In the genomic region with DNA sequence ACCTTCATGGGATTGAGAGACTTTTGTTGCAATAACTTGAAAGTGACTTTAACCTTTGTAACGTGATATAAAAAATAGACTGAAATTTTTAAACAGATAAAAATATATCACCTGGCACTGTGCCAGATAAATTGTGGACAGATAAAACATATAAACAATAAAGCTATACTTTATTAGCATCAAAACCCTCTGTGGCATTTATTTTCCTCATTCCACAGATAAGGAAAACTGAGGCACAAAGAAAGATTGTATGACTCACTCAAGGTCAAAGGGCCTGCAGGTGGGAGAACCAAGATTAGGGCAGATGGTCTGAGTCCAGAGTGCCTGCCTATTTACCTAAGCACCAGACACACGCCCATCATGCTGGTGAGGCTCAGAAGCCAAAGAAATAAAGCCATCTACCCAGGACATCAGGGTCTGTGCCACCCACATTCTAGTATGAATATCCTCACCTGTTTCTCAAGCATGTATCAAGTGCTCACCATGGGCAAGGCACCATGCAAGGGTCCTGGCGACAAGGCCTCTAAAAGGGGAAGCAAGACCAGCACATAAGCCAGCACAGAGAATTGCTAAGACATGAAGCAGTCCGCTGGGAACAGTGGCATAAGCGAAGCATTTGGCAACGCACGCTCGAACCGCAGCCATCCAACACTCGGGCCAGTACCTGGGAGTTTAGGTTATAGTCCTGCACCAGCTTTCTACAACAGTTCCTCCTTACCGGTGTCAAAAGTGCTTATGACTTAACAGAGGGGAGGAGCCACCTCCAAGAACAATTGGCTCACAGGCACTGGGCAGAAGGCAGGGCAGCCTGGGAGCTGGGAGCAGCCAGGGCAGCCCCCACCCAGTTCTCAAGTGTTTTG, we compare ENCODE assay signal across 1 cellular context.
TF ChIP-seq lines count a peak whose summit lies in the region.

No MANE protein-coding gene starts in this region.

TF ChIP-seq in K562, 482 proteins besides CTCF, POLR2A, EP300 and RAD21 (continued from another document and continues in another):
- TF ChIP-seq, protein P1, sequence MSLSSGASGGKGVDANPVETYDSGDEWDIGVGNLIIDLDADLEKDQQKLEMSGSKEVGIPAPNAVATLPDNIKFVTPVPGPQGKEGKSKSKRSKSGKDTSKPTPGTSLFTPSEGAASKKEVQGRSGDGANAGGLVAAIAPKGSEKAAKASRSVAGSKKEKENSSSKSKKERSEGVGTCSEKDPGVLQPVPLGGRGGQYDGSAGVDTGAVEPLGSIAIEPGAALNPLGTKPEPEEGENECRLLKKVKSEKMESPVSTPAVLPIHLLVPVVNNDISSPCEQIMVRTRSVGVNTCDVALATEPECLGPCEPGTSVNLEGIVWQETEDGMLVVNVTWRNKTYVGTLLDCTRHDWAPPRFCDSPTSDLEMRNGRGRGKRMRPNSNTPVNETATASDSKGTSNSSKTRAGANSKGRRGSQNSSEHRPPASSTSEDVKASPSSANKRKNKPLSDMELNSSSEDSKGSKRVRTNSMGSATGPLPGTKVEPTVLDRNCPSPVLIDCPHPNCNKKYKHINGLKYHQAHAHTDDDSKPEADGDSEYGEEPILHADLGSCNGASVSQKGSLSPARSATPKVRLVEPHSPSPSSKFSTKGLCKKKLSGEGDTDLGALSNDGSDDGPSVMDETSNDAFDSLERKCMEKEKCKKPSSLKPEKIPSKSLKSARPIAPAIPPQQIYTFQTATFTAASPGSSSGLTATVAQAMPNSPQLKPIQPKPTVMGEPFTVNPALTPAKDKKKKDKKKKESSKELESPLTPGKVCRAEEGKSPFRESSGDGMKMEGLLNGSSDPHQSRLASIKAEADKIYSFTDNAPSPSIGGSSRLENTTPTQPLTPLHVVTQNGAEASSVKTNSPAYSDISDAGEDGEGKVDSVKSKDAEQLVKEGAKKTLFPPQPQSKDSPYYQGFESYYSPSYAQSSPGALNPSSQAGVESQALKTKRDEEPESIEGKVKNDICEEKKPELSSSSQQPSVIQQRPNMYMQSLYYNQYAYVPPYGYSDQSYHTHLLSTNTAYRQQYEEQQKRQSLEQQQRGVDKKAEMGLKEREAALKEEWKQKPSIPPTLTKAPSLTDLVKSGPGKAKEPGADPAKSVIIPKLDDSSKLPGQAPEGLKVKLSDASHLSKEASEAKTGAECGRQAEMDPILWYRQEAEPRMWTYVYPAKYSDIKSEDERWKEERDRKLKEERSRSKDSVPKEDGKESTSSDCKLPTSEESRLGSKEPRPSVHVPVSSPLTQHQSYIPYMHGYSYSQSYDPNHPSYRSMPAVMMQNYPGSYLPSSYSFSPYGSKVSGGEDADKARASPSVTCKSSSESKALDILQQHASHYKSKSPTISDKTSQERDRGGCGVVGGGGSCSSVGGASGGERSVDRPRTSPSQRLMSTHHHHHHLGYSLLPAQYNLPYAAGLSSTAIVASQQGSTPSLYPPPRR (CRISPR knock-in tag; IDR thresholded peaks at IDR 0.05; ENCODE audit: borderline replicate concordance), result no peak
- TF ChIP-seq, protein P2, sequence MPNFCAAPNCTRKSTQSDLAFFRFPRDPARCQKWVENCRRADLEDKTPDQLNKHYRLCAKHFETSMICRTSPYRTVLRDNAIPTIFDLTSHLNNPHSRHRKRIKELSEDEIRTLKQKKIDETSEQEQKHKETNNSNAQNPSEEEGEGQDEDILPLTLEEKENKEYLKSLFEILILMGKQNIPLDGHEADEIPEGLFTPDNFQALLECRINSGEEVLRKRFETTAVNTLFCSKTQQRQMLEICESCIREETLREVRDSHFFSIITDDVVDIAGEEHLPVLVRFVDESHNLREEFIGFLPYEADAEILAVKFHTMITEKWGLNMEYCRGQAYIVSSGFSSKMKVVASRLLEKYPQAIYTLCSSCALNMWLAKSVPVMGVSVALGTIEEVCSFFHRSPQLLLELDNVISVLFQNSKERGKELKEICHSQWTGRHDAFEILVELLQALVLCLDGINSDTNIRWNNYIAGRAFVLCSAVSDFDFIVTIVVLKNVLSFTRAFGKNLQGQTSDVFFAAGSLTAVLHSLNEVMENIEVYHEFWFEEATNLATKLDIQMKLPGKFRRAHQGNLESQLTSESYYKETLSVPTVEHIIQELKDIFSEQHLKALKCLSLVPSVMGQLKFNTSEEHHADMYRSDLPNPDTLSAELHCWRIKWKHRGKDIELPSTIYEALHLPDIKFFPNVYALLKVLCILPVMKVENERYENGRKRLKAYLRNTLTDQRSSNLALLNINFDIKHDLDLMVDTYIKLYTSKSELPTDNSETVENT (CRISPR knock-in tag; IDR thresholded peaks at IDR 0.05), result no peak
- TF ChIP-seq, protein P3, sequence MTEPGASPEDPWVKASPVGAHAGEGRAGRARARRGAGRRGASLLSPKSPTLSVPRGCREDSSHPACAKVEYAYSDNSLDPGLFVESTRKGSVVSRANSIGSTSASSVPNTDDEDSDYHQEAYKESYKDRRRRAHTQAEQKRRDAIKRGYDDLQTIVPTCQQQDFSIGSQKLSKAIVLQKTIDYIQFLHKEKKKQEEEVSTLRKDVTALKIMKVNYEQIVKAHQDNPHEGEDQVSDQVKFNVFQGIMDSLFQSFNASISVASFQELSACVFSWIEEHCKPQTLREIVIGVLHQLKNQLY (CRISPR knock-in tag; conservative IDR thresholded peaks at IDR 0.05), result no peak
- no peak for TF ChIP-seq YY1 (IDR thresholded peaks at IDR 0.05; ENCODE audit: borderline replicate concordance in 1 of 3, control insufficient read depth in 1 of 3, extremely low read depth in 1 of 3, insufficient read depth in 3 of 3, insufficient read length in 1 of 3, insufficient replicate concordance in 2 of 3, low read depth in 1 of 3, low read length in 2 of 3)
- TF ChIP-seq, protein P4, sequence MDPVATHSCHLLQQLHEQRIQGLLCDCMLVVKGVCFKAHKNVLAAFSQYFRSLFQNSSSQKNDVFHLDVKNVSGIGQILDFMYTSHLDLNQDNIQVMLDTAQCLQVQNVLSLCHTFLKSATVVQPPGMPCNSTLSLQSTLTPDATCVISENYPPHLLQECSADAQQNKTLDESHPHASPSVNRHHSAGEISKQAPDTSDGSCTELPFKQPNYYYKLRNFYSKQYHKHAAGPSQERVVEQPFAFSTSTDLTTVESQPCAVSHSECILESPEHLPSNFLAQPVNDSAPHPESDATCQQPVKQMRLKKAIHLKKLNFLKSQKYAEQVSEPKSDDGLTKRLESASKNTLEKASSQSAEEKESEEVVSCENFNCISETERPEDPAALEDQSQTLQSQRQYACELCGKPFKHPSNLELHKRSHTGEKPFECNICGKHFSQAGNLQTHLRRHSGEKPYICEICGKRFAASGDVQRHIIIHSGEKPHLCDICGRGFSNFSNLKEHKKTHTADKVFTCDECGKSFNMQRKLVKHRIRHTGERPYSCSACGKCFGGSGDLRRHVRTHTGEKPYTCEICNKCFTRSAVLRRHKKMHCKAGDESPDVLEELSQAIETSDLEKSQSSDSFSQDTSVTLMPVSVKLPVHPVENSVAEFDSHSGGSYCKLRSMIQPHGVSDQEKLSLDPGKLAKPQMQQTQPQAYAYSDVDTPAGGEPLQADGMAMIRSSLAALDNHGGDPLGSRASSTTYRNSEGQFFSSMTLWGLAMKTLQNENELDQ (CRISPR knock-in tag; IDR thresholded peaks at IDR 0.05; ENCODE audit: borderline replicate concordance), result no peak
- no peak for TF ChIP-seq ZNF174 (CRISPR knock-in tag; IDR thresholded peaks at IDR 0.05)
- TF ChIP-seq, protein P5, sequence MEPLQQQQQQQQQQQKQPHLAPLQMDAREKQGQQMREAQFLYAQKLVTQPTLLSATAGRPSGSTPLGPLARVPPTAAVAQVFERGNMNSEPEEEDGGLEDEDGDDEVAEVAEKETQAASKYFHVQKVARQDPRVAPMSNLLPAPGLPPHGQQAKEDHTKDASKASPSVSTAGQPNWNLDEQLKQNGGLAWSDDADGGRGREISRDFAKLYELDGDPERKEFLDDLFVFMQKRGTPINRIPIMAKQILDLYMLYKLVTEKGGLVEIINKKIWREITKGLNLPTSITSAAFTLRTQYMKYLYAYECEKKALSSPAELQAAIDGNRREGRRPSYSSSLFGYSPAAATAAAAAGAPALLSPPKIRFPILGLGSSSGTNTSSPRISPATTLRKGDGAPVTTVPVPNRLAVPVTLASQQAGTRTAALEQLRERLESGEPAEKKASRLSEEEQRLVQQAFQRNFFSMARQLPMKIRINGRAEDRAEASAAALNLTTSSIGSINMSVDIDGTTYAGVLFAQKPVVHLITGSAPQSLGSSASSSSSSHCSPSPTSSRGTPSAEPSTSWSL (CRISPR knock-in tag; IDR thresholded peaks at IDR 0.05; ENCODE audit: borderline replicate concordance), result no peak
- TF ChIP-seq, protein P6, sequence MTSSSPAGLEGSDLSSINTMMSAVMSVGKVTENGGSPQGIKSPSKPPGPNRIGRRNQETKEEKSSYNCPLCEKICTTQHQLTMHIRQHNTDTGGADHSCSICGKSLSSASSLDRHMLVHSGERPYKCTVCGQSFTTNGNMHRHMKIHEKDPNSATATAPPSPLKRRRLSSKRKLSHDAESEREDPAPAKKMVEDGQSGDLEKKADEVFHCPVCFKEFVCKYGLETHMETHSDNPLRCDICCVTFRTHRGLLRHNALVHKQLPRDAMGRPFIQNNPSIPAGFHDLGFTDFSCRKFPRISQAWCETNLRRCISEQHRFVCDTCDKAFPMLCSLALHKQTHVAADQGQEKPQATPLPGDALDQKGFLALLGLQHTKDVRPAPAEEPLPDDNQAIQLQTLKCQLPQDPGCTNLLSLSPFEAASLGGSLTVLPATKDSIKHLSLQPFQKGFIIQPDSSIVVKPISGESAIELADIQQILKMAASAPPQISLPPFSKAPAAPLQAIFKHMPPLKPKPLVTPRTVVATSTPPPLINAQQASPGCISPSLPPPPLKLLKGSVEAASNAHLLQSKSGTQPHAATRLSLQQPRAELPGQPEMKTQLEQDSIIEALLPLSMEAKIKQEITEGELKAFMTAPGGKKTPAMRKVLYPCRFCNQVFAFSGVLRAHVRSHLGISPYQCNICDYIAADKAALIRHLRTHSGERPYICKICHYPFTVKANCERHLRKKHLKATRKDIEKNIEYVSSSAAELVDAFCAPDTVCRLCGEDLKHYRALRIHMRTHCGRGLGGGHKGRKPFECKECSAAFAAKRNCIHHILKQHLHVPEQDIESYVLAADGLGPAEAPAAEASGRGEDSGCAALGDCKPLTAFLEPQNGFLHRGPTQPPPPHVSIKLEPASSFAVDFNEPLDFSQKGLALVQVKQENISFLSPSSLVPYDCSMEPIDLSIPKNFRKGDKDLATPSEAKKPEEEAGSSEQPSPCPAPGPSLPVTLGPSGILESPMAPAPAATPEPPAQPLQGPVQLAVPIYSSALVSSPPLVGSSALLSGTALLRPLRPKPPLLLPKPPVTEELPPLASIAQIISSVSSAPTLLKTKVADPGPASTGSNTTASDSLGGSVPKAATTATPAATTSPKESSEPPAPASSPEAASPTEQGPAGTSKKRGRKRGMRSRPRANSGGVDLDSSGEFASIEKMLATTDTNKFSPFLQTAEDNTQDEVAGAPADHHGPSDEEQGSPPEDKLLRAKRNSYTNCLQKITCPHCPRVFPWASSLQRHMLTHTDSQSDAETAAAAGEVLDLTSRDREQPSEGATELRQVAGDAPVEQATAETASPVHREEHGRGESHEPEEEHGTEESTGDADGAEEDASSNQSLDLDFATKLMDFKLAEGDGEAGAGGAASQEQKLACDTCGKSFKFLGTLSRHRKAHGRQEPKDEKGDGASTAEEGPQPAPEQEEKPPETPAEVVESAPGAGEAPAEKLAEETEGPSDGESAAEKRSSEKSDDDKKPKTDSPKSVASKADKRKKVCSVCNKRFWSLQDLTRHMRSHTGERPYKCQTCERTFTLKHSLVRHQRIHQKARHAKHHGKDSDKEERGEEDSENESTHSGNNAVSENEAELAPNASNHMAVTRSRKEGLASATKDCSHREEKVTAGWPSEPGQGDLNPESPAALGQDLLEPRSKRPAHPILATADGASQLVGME (CRISPR knock-in tag; IDR thresholded peaks at IDR 0.05), result no peak
- no peak for TF ChIP-seq ZFP36 (IDR thresholded peaks at IDR 0.05; ENCODE audit: low read depth, low read length, partially characterized antibody)
- TF ChIP-seq KHSRP (IDR thresholded peaks at IDR 0.05), result no peak
- TF ChIP-seq, protein P7, sequence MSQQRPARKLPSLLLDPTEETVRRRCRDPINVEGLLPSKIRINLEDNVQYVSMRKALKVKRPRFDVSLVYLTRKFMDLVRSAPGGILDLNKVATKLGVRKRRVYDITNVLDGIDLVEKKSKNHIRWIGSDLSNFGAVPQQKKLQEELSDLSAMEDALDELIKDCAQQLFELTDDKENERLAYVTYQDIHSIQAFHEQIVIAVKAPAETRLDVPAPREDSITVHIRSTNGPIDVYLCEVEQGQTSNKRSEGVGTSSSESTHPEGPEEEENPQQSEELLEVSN (IDR thresholded peaks at IDR 0.05; ENCODE audit: borderline replicate concordance in 1 of 2, extremely low read depth in 1 of 2, insufficient read depth in 1 of 2, insufficient read length in 1 of 2, low read depth in 1 of 2, low read length in 1 of 2, poor library complexity in 1 of 2, severe bottlenecking in 1 of 2), result no peak
- TF ChIP-seq PHB (CRISPR knock-in tag; IDR thresholded peaks at IDR 0.05), result no peak
- TF ChIP-seq MCM3 (IDR thresholded peaks at IDR 0.05), result no peak
- peak; percentile 41; the same call in 1 of the 2 replicates for TF ChIP-seq STAT5A (IDR thresholded peaks at IDR 0.05; ENCODE audit: borderline replicate concordance, low read length)
- TF ChIP-seq ZEB2 (IDR thresholded peaks at IDR 0.05), result peak; percentile 72; the same call in 1 of the 2 replicates
- TF ChIP-seq ZFP1 (CRISPR knock-in tag; IDR thresholded peaks at IDR 0.05), result no peak
- TF ChIP-seq ZSCAN32 (CRISPR knock-in tag; IDR thresholded peaks at IDR 0.05), result no peak
- no peak for TF ChIP-seq PML (IDR thresholded peaks at IDR 0.05; ENCODE audit: low read length)
- TF ChIP-seq SMC3 (conservative IDR thresholded peaks at IDR 0.05; ENCODE audit: insufficient read depth, low read depth, low read length), result no peak
- TF ChIP-seq L3MBTL2 (IDR thresholded peaks at IDR 0.05), result no peak
- no peak for TF ChIP-seq CEBPG (CRISPR knock-in tag; IDR thresholded peaks at IDR 0.05)
- no peak for TF ChIP-seq CEBPG (tag; conservative IDR thresholded peaks at IDR 0.05 in 1 of 2, IDR thresholded peaks at IDR 0.05 in 1 of 2)
- TF ChIP-seq ZNF644 (tag; IDR thresholded peaks at IDR 0.05; ENCODE audit: low read depth), result no peak
- TF ChIP-seq ARNT (IDR thresholded peaks at IDR 0.05), result no peak
- TF ChIP-seq, protein P8, sequence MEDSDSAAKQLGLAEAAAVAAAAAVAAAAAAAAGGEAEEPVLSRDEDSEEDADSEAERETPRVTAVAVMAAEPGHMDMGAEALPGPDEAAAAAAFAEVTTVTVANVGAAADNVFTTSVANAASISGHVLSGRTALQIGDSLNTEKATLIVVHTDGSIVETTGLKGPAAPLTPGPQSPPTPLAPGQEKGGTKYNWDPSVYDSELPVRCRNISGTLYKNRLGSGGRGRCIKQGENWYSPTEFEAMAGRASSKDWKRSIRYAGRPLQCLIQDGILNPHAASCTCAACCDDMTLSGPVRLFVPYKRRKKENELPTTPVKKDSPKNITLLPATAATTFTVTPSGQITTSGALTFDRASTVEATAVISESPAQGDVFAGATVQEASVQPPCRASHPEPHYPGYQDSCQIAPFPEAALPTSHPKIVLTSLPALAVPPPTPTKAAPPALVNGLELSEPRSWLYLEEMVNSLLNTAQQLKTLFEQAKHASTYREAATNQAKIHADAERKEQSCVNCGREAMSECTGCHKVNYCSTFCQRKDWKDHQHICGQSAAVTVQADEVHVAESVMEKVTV (CRISPR knock-in tag; IDR thresholded peaks at IDR 0.05), result no peak
- TF ChIP-seq, protein P9, sequence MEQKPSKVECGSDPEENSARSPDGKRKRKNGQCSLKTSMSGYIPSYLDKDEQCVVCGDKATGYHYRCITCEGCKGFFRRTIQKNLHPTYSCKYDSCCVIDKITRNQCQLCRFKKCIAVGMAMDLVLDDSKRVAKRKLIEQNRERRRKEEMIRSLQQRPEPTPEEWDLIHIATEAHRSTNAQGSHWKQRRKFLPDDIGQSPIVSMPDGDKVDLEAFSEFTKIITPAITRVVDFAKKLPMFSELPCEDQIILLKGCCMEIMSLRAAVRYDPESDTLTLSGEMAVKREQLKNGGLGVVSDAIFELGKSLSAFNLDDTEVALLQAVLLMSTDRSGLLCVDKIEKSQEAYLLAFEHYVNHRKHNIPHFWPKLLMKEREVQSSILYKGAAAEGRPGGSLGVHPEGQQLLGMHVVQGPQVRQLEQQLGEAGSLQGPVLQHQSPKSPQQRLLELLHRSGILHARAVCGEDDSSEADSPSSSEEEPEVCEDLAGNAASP (IDR thresholded peaks at IDR 0.05), result no peak
- TF ChIP-seq XRCC5 (IDR thresholded peaks at IDR 0.05; ENCODE audit: low read depth, low read length), result no peak
